23 cellular contexts compared by ENCODE assay signal in genomic region chr19:52665047-52665446, GRCh38. TPM values are rescaled to one million over a fixed set of nuclear protein-coding genes. Genes with fewer than 3 reads are reported as not detected.
DNase-seq lines count a peak whose midpoint lies in the region; FAIRE-seq and TF ChIP-seq lines count a peak whose summit lies in the region.
"Had no signal": no experiment of that assay in that cellular context is flagged by ENCODE, and none has a peak within 500 bp of the region (broad histone marks: within the 10 kb centered on the region; RNA-seq: fewer than 3 reads in every experiment).

No MANE protein-coding gene starts in this region.

- no peak overlapping the region for H2AFZ ChIP-seq in trophoblast cell (ENCODE audit: insufficient read depth, low read length, poor library complexity)

- H2BK5ac ChIP-seq in trophoblast cell (ENCODE audit: low read depth, low read length, poor library complexity): no peak overlapping the region

- no peak overlapping the region for H3K14ac ChIP-seq in trophoblast cell (ENCODE audit: low read length)

- POLR2A ChIA-PET in HEK293T (lab: Yijun Ruan, JAX): no interaction called here

- peak overlapping the region; percentile 41 for H3K4ac ChIP-seq in trophoblast cell (ENCODE audit: low read depth, low read length)

- no peaks in the 10 kb centered on the region for H3K27me3 ChIP-seq in HUES6 (ENCODE audit: control insufficient read depth, insufficient read depth, low read length)
- no peaks in the 10 kb centered on the region for H3K27me3 ChIP-seq in WERI-Rb-1 (ENCODE audit: insufficient read depth, low read depth, severe bottlenecking)
- no peaks in the 10 kb centered on the region for H3K27me3 ChIP-seq in trophoblast cell (ENCODE audit: insufficient read depth, low read length)
- H3K27me3 ChIP-seq: brain microvascular endothelial cell, testis had no signal

- TF ChIP-seq CTCF in WERI-Rb-1 (IDR thresholded peaks at IDR 0.05; ENCODE audit: low read depth, low read length): no peak

- peaks cover 9% of the 10 kb centered on the region for H3K79me1 ChIP-seq in trophoblast cell (ENCODE audit: low read length)

- H3K79me2 ChIP-seq in trophoblast cell (ENCODE audit: control insufficient read depth, insufficient read depth, low read length, poor library complexity): peaks cover 11% of the 10 kb centered on the region

- WGBS in trophoblast cell (ENCODE audit: extremely low coverage, insufficient coverage, insufficient read length): no CpG with 5 or more reads among the region's 3 CpGs

- no peak overlapping the region for H4K12ac ChIP-seq in trophoblast cell (ENCODE audit: low read depth, low read length)

- no peak overlapping the region for H2BK120ac ChIP-seq in trophoblast cell (ENCODE audit: insufficient read depth, low read length, poor library complexity)

- H3K4me2 ChIP-seq in trophoblast cell (ENCODE audit: low read length): no peak overlapping the region

- peaks cover 20% of the 10 kb centered on the region for H3K4me1 ChIP-seq in HUES6 (ENCODE audit: control insufficient read depth, insufficient read depth, low read length)
- H3K4me1 ChIP-seq in trophoblast cell (ENCODE audit: control insufficient read depth in 1 of 2, insufficient read depth in 2 of 2, low read length in 2 of 2): peaks cover 21 to 29% of the 10 kb centered on the region in 2 experiments
- H3K4me1 ChIP-seq: testis had no signal

- H2AK5ac ChIP-seq in trophoblast cell (ENCODE audit: low read length): no peak overlapping the region

- H3K4me3 ChIP-seq in HUES6 (ENCODE audit: low read depth, low read length) (peak overlapping the region; percentile 13; the same call in 1 of the 2 replicates), WERI-Rb-1 (ENCODE audit: low read depth, low read length) (no peak overlapping the region), trophoblast cell (ENCODE audit: low read depth, low read length) (no peak overlapping the region)
- H3K4me3 ChIP-seq: testis had no signal

- H3K23ac ChIP-seq in trophoblast cell (ENCODE audit: low read length): no peak overlapping the region

- H4K8ac ChIP-seq in trophoblast cell (ENCODE audit: low read depth, low read length): no peak overlapping the region

- H4K91ac ChIP-seq in trophoblast cell (ENCODE audit: low read depth, low read length): no peak overlapping the region

- DNase-seq in WERI-Rb-1 (peak; percentile 60), iPS-NIHi7 (ENCODE audit: extremely low spot score) (peak; percentile 9), trophoblast cell (no peak), urothelium cell line (ENCODE audit: low spot score) (no peak), HEK293T (ENCODE audit: extremely low spot score) (no peak), NCI-H187 treated with DMSO at 0.1 percent for 48 hours (lab: John Stamatoyannopoulos, UW) (no peak), superior temporal gyrus (ENCODE audit: extremely low spot score) (no peak)
- DNase-seq: activated CD4-positive, alpha-beta memory T cell treated with anti-CD3 and anti-CD28 coated beads for 36 hours; activated CD4-positive, CD25-positive, alpha-beta regulatory T cell; activated gamma-delta T cell; CD4-positive, alpha-beta T cell; DMS153; effector memory CD4-positive, alpha-beta T cell; left ventricle myocardium superior; NCI-H2107; NCI-H510A treated with DMSO at 0.1 percent for 48 hours; small intestine; testis had no signal

- H3K9ac ChIP-seq in HUES6 (ENCODE audit: low read length) (no peak overlapping the region), trophoblast cell (ENCODE audit: low read length) (no peak overlapping the region)

- H3K9me3 ChIP-seq in HUES6 (ENCODE audit: control insufficient read depth, insufficient read depth, low read depth, low read length) (no peaks in the 10 kb centered on the region), WERI-Rb-1 (ENCODE audit: severe bottlenecking) (no peaks in the 10 kb centered on the region), trophoblast cell (ENCODE audit: insufficient read depth, low read depth, low read length) (no peaks in the 10 kb centered on the region)
- H3K9me3 ChIP-seq: testis had no signal

- H2BK12ac ChIP-seq in trophoblast cell (ENCODE audit: low read length): no peak overlapping the region

- FAIRE-seq in urothelium cell line (lab: Jason Lieb, UNC): no peak
- FAIRE-seq: colon, G401.6, small intestine had no signal

- H3K18ac ChIP-seq in trophoblast cell (ENCODE audit: low read length): no peak overlapping the region

- H3K27ac ChIP-seq in HUES6 (ENCODE audit: low read depth, low read length): 0 out of 2 replicates have a peak overlapping the region, but pooled peaks have one; percentile 36
- peak overlapping the region; percentile 54 for H3K27ac ChIP-seq in WERI-Rb-1
- H3K27ac ChIP-seq in trophoblast cell (ENCODE audit: low read depth, low read length): no peak overlapping the region
- H3K27ac ChIP-seq: brain microvascular endothelial cell, RWPE1, testis had no signal

- peaks cover 23% of the 10 kb centered on the region for H3K36me3 ChIP-seq in HUES6 (ENCODE audit: control insufficient read depth, insufficient read depth, low read length)
- H3K36me3 ChIP-seq in WERI-Rb-1: peaks cover 36% of the 10 kb centered on the region
- H3K36me3 ChIP-seq in trophoblast cell (ENCODE audit: control insufficient read depth in 1 of 2, insufficient read depth in 2 of 2, low read length in 2 of 2): peaks cover 27 to 41% of the 10 kb centered on the region in 2 experiments

- CTCF ChIA-PET in HEK293T (lab: Yijun Ruan, JAX): no interaction called here

TF ChIP-seq in HEK293T, 16 proteins besides CTCF, POLR2A, EP300 and RAD21:
- TF ChIP-seq SUZ12 (IDR thresholded peaks at IDR 0.05) (no peak), LEF1 (IDR thresholded peaks at IDR 0.05; ENCODE audit: borderline replicate concordance) (no peak)

RNA-seq across cellular contexts. Expression of gene ZNF83, which starts 26.9 kb away (rescaled TPM):
- polyA plus RNA-seq in trophoblast cell (2013): 78.7 and 80.9 TPM in 2 replicates

Comparison
In these comparisons a context has a peak if more than half of its experiments do, and no peak if none do; other contexts are left out.
1. DNase-seq: peak in WERI-Rb-1 (single experiment) and iPS-NIHi7 (single experiment); none in trophoblast cell (0 of 2), urothelium cell line (single experiment), HEK293T (single experiment), NCI-H187 treated with DMSO at 0.1 percent for 48 hours (single experiment) and superior temporal gyrus (single experiment).